In the genomic region with DNA sequence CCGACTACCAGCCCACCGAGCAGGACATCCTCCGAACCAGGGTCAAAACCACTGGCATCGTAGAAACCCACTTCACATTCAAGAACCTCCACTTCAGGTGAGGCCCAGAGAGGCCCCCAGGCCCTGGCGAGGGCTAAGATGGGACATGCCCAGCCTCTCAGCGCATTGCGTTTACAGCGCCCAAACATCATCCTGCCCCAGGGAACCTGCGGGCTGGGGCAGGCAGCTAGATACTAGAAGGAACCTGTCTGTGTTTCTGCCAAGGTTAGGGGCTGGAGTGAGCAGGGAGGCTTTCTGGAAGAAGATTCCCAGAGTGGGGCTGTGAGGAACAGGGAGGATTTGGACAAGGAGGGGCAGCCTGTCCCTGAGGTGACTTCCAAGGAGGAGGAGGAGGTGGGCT, we compare ENCODE assay signal across 15 cellular contexts.
"Had no signal": no experiment of that assay in that cellular context is flagged by ENCODE, and none has a peak within 500 bp of the region (broad histone marks: within the 10 kb centered on the region; RNA-seq: fewer than 3 reads in every experiment).

No MANE protein-coding gene starts in this region.

- H3K4me3 ChIP-seq: ascending aorta, lower lobe of right lung, psoas muscle, spleen, uterus had no signal

- H3K27me3 ChIP-seq: ascending aorta, spleen, uterus had no signal

- H3K27me3 Mint-ChIP-seq: activated naive CD8-positive, alpha-beta T cell treated with anti-CD3 and anti-CD28 coated beads, Interleukin-2, amount 50 U/mL, for 24 hours; stimulated activated naive CD8-positive, alpha-beta T cell treated with anti-CD3 and anti-CD28 coated beads, Interleukin-15, amount 100 ng/mL, for 72 hours had no signal

- H3K9me3 ChIP-seq: ascending aorta, lower lobe of right lung, psoas muscle, spleen, uterus had no signal

- H3K4me3 Mint-ChIP-seq: activated naive CD8-positive, alpha-beta T cell treated with anti-CD3 and anti-CD28 coated beads, Interleukin-2, amount 50 U/mL, for 24 hours; activated T-helper 1 cell treated with anti-CD3 and anti-CD28 coated beads, Interleukin-12 subunit alpha, Interleukin-12 subunit beta, Interleukin-2, Interleukin-4 antibody, amounts not matched to agents 30 ng/mL and 10 ng/mL and 1 ng/mL, durations not matched to agents 14 hours and 24 hours and 36 hours; stimulated activated naive CD8-positive, alpha-beta T cell treated with anti-CD3 and anti-CD28 coated beads, Interleukin-15, amount 100 ng/mL, for 72 hours had no signal

- H3K9me3 Mint-ChIP-seq: activated naive CD8-positive, alpha-beta T cell treated with anti-CD3 and anti-CD28 coated beads, Interleukin-2, amount 50 U/mL, for 24 hours; activated T-helper 1 cell treated with anti-CD3 and anti-CD28 coated beads, Interleukin-12 subunit alpha, Interleukin-12 subunit beta, Interleukin-2, Interleukin-4 antibody, amounts not matched to agents 30 ng/mL and 10 ng/mL and 1 ng/mL, durations not matched to agents 14 hours and 24 hours and 36 hours; stimulated activated naive CD8-positive, alpha-beta T cell treated with anti-CD3 and anti-CD28 coated beads, Interleukin-15, amount 100 ng/mL, for 72 hours had no signal

- H3K4me1 Mint-ChIP-seq: activated naive CD8-positive, alpha-beta T cell treated with anti-CD3 and anti-CD28 coated beads, Interleukin-2, amount 50 U/mL, for 24 hours; stimulated activated naive CD8-positive, alpha-beta T cell treated with anti-CD3 and anti-CD28 coated beads, Interleukin-15, amount 100 ng/mL, for 72 hours had no signal

- H3K27ac ChIP-seq: ascending aorta, lower lobe of right lung, psoas muscle, spleen, uterus had no signal

- DNase-seq: activated naive CD4-positive, alpha-beta T cell; activated naive CD8-positive, alpha-beta T cell treated with anti-CD3 and anti-CD28 coated beads, Interleukin-2, amount 50 U/mL, for 24 hours; foreskin fibroblast; glutamatergic neuron; hypothalamus; lower lobe of right lung; midbrain; psoas muscle; spleen; stimulated activated naive CD8-positive, alpha-beta T cell treated with anti-CD3 and anti-CD28 coated beads, Interleukin-15, amount 100 ng/mL, for 72 hours; uterus had no signal

- H3K36me3 ChIP-seq: ascending aorta, lower lobe of right lung, spleen, uterus had no signal

- H3K4me1 ChIP-seq: ascending aorta, lower lobe of right lung, psoas muscle, spleen, uterus had no signal

- ATAC-seq: activated CD4-positive, CD25-positive, alpha-beta regulatory T cell treated with anti-CD3 and anti-CD28 coated beads, Interleukin-2, amount 50 U/mL, for 24 hours; activated naive CD8-positive, alpha-beta T cell treated with anti-CD3 and anti-CD28 coated beads, Interleukin-2, amount 50 U/mL, for 24 hours; lower lobe of right lung; psoas muscle; sciatic nerve; stimulated activated naive CD8-positive, alpha-beta T cell treated with anti-CD3 and anti-CD28 coated beads, Interleukin-15, amount 100 ng/mL, for 72 hours had no signal

- H3K27ac Mint-ChIP-seq: activated naive CD8-positive, alpha-beta T cell treated with anti-CD3 and anti-CD28 coated beads, Interleukin-2, amount 50 U/mL, for 24 hours; activated T-helper 1 cell treated with anti-CD3 and anti-CD28 coated beads, Interleukin-12 subunit alpha, Interleukin-12 subunit beta, Interleukin-2, Interleukin-4 antibody, amounts not matched to agents 30 ng/mL and 10 ng/mL and 1 ng/mL, durations not matched to agents 14 hours and 24 hours and 36 hours had no signal
